In genomic region chrX:137567474-137568232, GRCh38 we compare ENCODE assay signal across 1 cellular context.
TF ChIP-seq lines count a peak whose summit lies in the region.

No MANE protein-coding gene starts in this region.

TF ChIP-seq in H1, 55 proteins besides CTCF, POLR2A, EP300 and RAD21:
- peak; percentile 28; the same call in 1 of the 2 replicates for TF ChIP-seq PHF8 (conservative IDR thresholded peaks at IDR 0.05; ENCODE audit: low read depth, low read length)
- TF ChIP-seq TAF7 (optimal IDR thresholded peaks at IDR 0.05; ENCODE audit: borderline replicate concordance, low read depth, low read length), result peak; percentile 23
- TF ChIP-seq SAP30 (IDR thresholded peaks at IDR 0.05; ENCODE audit: insufficient read depth, insufficient replicate concordance, low read length), result peak; percentile 68
- TF ChIP-seq RFX5 (IDR thresholded peaks at IDR 0.05; ENCODE audit: borderline replicate concordance, low read depth, low read length), result no peak
- TF ChIP-seq SIRT6 (IDR thresholded peaks at IDR 0.05; ENCODE audit: low read length), result no peak
